Comparison of ENCODE assay signal across 12 cellular contexts in the genomic region with DNA sequence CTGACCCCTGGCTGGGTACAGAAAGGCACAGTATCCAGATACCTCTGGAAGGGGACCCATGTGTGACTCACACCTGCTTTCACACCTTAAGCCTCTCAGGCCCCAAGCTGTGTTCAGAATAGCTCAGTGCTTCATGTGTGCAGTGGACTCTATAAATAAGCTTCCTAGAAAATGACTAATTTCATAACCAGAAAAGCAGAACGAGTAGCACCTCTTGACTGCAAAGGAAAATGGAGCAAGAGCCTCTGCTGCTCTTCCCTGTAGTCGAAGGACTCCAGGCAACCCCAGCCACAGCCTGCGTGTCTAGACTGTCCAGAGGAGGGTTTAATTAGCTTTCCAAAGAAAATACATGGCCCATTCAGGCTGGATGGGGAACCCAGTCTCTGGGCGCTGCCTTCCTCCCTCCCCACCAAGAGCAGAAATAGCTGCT. TPM values are rescaled to one million over a fixed set of nuclear protein-coding genes. Genes with fewer than 3 reads are reported as not detected.
DNase-seq lines count a peak whose midpoint lies in the region; ATAC-seq and TF ChIP-seq lines count a peak whose summit lies in the region.
"Had no signal": no experiment of that assay in that cellular context is flagged by ENCODE, and none has a peak within 500 bp of the region (broad histone marks: within the 10 kb centered on the region; RNA-seq: fewer than 3 reads in every experiment).

No MANE protein-coding gene starts in this region.

- H3K4me1 ChIP-seq in mucosa of descending colon (ENCODE audit: low read depth) (no peaks in the 10 kb centered on the region), stomach (no peaks in the 10 kb centered on the region)

- H3K4me3 ChIP-seq in mucosa of descending colon (no peak overlapping the region), stomach (no peak overlapping the region)
- H3K4me3 ChIP-seq: SJCRH30 had no signal

- H3K27me3 ChIP-seq in stomach = peaks cover 0 to 33% (median 0%) of the 10 kb centered on the region in 3 donors
- H3K27me3 ChIP-seq: SJCRH30 had no signal

- WGBS in stomach, 5 donors = 68 to 75% (median 71%) methylated on average over 4 of the region's 4 CpGs

- no peak for TF ChIP-seq CTCF in mucosa of descending colon (IDR thresholded peaks at IDR 0.05)
- no peak for TF ChIP-seq CTCF in stomach (IDR thresholded peaks at IDR 0.05)

- no peaks in the 10 kb centered on the region for H3K9me3 ChIP-seq in mucosa of descending colon
- no peaks in the 10 kb centered on the region for H3K9me3 ChIP-seq in stomach
- H3K9me3 ChIP-seq: SJCRH30 had no signal

- no peak for TF ChIP-seq POLR2A in stomach (IDR thresholded peaks at IDR 0.05)

- ATAC-seq in GM21737 (IDR thresholded peaks at IDR 0.05; ENCODE audit: unreplicated experiment) (peak; percentile 80), HG03575 (IDR thresholded peaks at IDR 0.05; ENCODE audit: extremely low read depth, insufficient number of reproducible peaks, low FRiP score, unreplicated experiment) (peak; percentile 92), mucosa of descending colon (peak; percentile 10)

- no peak overlapping the region for H3K27ac ChIP-seq in stomach
- H3K27ac ChIP-seq: 22Rv1, SJCRH30 had no signal

- intact Hi-C loops in mucosa of descending colon (cut with DNase I, micrococcal nuclease) (no loop called here), stomach (cut with DNase I; ENCODE audit: low total_unique reads) (no loop called here)

- TF ChIP-seq EP300 in stomach (IDR thresholded peaks at IDR 0.05) = no peak

- H3K36me3 ChIP-seq in mucosa of descending colon (ENCODE audit: low read depth) (no peaks in the 10 kb centered on the region), stomach (no peaks in the 10 kb centered on the region)
- H3K36me3 ChIP-seq: SJCRH30 had no signal

- DNase-seq in DMS79 treated with DMSO at 0.1 percent for 48 hours (lab: John Stamatoyannopoulos, UW) = peak; percentile 21
- no peak for DNase-seq in DMS79 (lab: John Stamatoyannopoulos, UW)
- no peak for DNase-seq in mucosa of descending colon
- DNase-seq in H4 (ENCODE audit: low spot score) = no peak
- DNase-seq in NCI-H526 treated with DMSO at 0.1 percent for 48 hours (lab: John Stamatoyannopoulos, UW) = no peak
- no peak for DNase-seq in stomach
- DNase-seq: SJCRH30; stimulated activated CD4-positive, alpha-beta T cell treated with anti-CD3 and anti-CD28 coated beads, Interleukin-1b, Interleukin-23, amount 100 ng/mL, for 48 hours had no signal

RNA-seq across cellular contexts. Expression of a gene that starts 23.1 kb away (rescaled TPM):
- total RNA-seq in mucosa of descending colon (under 1 TPM; 0.14 to 0.92 (median 0.17) TPM), stomach (1 to 10 TPM in 2 of 5 donors, not detected in 3; 1.1 to 2.9 TPM)
- total RNA-seq in H4 (2014; rRNA removed; shearing (Covaris generic)) = not detected in 2 replicates
- under 1 TPM; 0.19 to 0.38 (median 0.31) TPM for polyA plus RNA-seq in stomach
- total RNA-seq: SJCRH30 had no signal

RNA-seq across cellular contexts. Expression of a gene that starts 42.5 kb away (rescaled TPM):
- total RNA-seq in mucosa of descending colon (1 to 10 TPM; 1.1 to 1.5 (median 1.5) TPM), stomach (1 to 10 TPM in 1 of 5 donors, under 1 TPM in 1, not detected in 3; 0.18 to 8.3 TPM)
- not detected in 2 replicates for total RNA-seq in H4 (2014; rRNA removed; shearing (Covaris generic))
- under 1 TPM in 2 of 3 donors, not detected in 1; 0.37 to 0.75 TPM for polyA plus RNA-seq in stomach
- total RNA-seq: H1 had no signal

Comparison
In these comparisons a context has a peak if more than half of its experiments do, and no peak if none do; other contexts are left out.
1. ATAC-seq: peak in every context shown above with its lines; median percentile 92 in HG03575; 80 in GM21737; 10 in mucosa of descending colon.